ENCODE assay signal across 18 cellular contexts in genomic region chr20:62753626-62754025, GRCh38. TPM values are rescaled to one million over a fixed set of nuclear protein-coding genes. Genes with fewer than 3 reads are reported as not detected.
DNase-seq lines count a peak whose midpoint lies in the region; ATAC-seq and TF ChIP-seq lines count a peak whose summit lies in the region.
"Had no signal": no experiment of that assay in that cellular context is flagged by ENCODE, and none has a peak within 500 bp of the region (broad histone marks: within the 10 kb centered on the region; RNA-seq: fewer than 3 reads in every experiment).

No MANE protein-coding gene starts in this region.

- H3K4me2 ChIP-seq in neuronal stem cell (ENCODE audit: insufficient read depth, low read length, poor library complexity, severe bottlenecking) = no peak overlapping the region
- H3K4me2 ChIP-seq: GM23338 had no signal

- H3K4me3 ChIP-seq in left ventricle myocardium inferior (no peak overlapping the region), right cardiac atrium (ENCODE audit: low read length) (no peak overlapping the region), neuronal stem cell (ENCODE audit: low read length in 2 of 2) (no peak overlapping the region)
- H3K4me3 ChIP-seq: BLaER1, GM23338, SJCRH30 had no signal

- peaks cover 9% of the 10 kb centered on the region for H3K9me3 ChIP-seq in left ventricle myocardium inferior (replicated peaks)
- no peaks in the 10 kb centered on the region for H3K9me3 ChIP-seq in right cardiac atrium (ENCODE audit: control insufficient read depth, low read length)
- H3K9me3 ChIP-seq in neuronal stem cell (replicated peaks in 1 of 2; ENCODE audit: control insufficient read depth in 2 of 2, insufficient read depth in 1 of 2, low read depth in 1 of 2, low read length in 2 of 2) = peaks cover 0 to 2% of the 10 kb centered on the region in 2 donors
- H3K9me3 ChIP-seq: BLaER1 had no signal

- H3K9ac ChIP-seq in neuronal stem cell (ENCODE audit: low read depth, low read length, poor library complexity) = no peak overlapping the region
- H3K9ac ChIP-seq: BLaER1 had no signal

- peak overlapping the region; percentile 92 for H3K18ac ChIP-seq in neuronal stem cell (ENCODE audit: low read length)

- H3K23ac ChIP-seq in neuronal stem cell (ENCODE audit: low read depth, low read length, poor library complexity) = no peak overlapping the region

- intact Hi-C loops in left ventricle myocardium inferior (cut with micrococcal nuclease) = no loop called here
- intact Hi-C loops in left cardiac atrium (cut with DNase I) = no loop called here
- intact Hi-C loops in right cardiac atrium (cut with DNase I) = no loop called here

- peaks cover 85% of the 10 kb centered on the region for H3K27me3 ChIP-seq in left ventricle myocardium inferior (ENCODE audit: low read depth)
- no peaks in the 10 kb centered on the region for H3K27me3 ChIP-seq in right cardiac atrium (ENCODE audit: control insufficient read depth, insufficient read depth)
- peaks cover 0 to 21% (median 2%) of the 10 kb centered on the region in 3 experiments for H3K27me3 ChIP-seq in neuronal stem cell (ENCODE audit: control insufficient read depth in 3 of 3, insufficient read depth in 3 of 3, low read depth in 1 of 3, low read length in 3 of 3)
- H3K27me3 ChIP-seq: BLaER1 had no signal

- H3K4ac ChIP-seq in neuronal stem cell (ENCODE audit: low read length) = no peak overlapping the region

- H3K79me1 ChIP-seq in neuronal stem cell (ENCODE audit: low read depth, low read length) = no peaks in the 10 kb centered on the region

- H3K14ac ChIP-seq in neuronal stem cell (ENCODE audit: low read length) = peak overlapping the region; percentile 87

- H2BK12ac ChIP-seq in neuronal stem cell (ENCODE audit: low read length) = no peak overlapping the region

- no peak overlapping the region for H4K91ac ChIP-seq in neuronal stem cell (ENCODE audit: low read depth, low read length, poor library complexity)

- peak overlapping the region; percentile 77 for H2AK5ac ChIP-seq in neuronal stem cell (ENCODE audit: low read depth, low read length)

- DNase-seq in left ventricle myocardium inferior = peak; percentile 7
- no peak for DNase-seq in left cardiac atrium
- DNase-seq in right cardiac atrium = peak; percentile 3 to 46 (median 23)
- DNase-seq in neuronal stem cell (ENCODE audit: low spot score) = no peak
- DNase-seq in globus pallidus (ENCODE audit: low spot score) = no peak
- DNase-seq in medulla oblongata (ENCODE audit: extremely low spot score) = no peak
- DNase-seq in glomerular visceral epithelial cell (ENCODE audit: extremely low spot score) = no peak
- DNase-seq: CD8-positive, alpha-beta memory T cell; KG1; NCI-H1105 treated with DMSO at 0.1 percent for 48 hours; NCI-H187; NCI-H2227 treated with DMSO at 0.1 percent for 48 hours; NCI-H510A treated with DMSO at 0.1 percent for 48 hours; NCI-H774; OCI-M1; SJCRH30 had no signal

- H3K4me1 ChIP-seq in left ventricle myocardium inferior (no peaks in the 10 kb centered on the region), right cardiac atrium (ENCODE audit: control insufficient read depth, insufficient read depth, low read length) (no peaks in the 10 kb centered on the region), neuronal stem cell (ENCODE audit: control insufficient read depth in 2 of 2, insufficient read depth in 1 of 2, low read depth in 1 of 2, low read length in 2 of 2) (peaks cover 3 to 10% of the 10 kb centered on the region in 2 donors)
- H3K4me1 ChIP-seq: SJCRH30 had no signal

- H4K8ac ChIP-seq in neuronal stem cell (ENCODE audit: low read depth, low read length) = no peak overlapping the region

- ATAC-seq in left cardiac atrium = no peak
- no peak for ATAC-seq in right cardiac atrium

- H3K36me3 ChIP-seq in left ventricle myocardium inferior = no peaks in the 10 kb centered on the region
- no peaks in the 10 kb centered on the region for H3K36me3 ChIP-seq in neuronal stem cell (replicated peaks in 1 of 2; ENCODE audit: control insufficient read depth in 2 of 2, insufficient read depth in 2 of 2, low read length in 2 of 2)
- H3K36me3 ChIP-seq: SJCRH30 had no signal

- TF ChIP-seq CTCF in left ventricle myocardium inferior (IDR thresholded peaks at IDR 0.05; ENCODE audit: borderline replicate concordance) = no peak

- H2BK15ac ChIP-seq in neuronal stem cell (ENCODE audit: low read length) = peak overlapping the region; percentile 97

- WGBS in right cardiac atrium = 94% methylated on average over 11 of the region's 11 CpGs
- WGBS in neuronal stem cell (ENCODE audit: extremely low coverage in 2 of 2, insufficient read length in 2 of 2, insufficient replicate concordance in 1 of 2), 2 donors = no CpG with 5 or more reads among the region's 11 CpGs

- H3K27ac ChIP-seq in left ventricle myocardium inferior (replicated peaks) (no peak overlapping the region), right cardiac atrium (ENCODE audit: low read length) (no peak overlapping the region), neuronal stem cell (replicated peaks; ENCODE audit: low read length) (no peak overlapping the region)
- H3K27ac ChIP-seq: BLaER1, SJCRH30 had no signal

- H2AFZ ChIP-seq in neuronal stem cell (ENCODE audit: low read length) = no peak overlapping the region
- H2AFZ ChIP-seq: GM23338 had no signal

- no peak overlapping the region for H2BK5ac ChIP-seq in neuronal stem cell (ENCODE audit: low read length)

- no peak overlapping the region for H2BK120ac ChIP-seq in neuronal stem cell (ENCODE audit: low read depth, low read length)

RNA-seq across cellular contexts. Expression of gene MRGBP, which starts 42.6 kb away (rescaled TPM):
- total RNA-seq in left ventricle myocardium inferior = 9.8 TPM
- total RNA-seq in left cardiac atrium = 1 to 10 TPM; 8.9 TPM
- total RNA-seq in right cardiac atrium = 10 to 100 TPM in 1 of 4 donors, 1 to 10 TPM in 3; 8.3 to 10.9 (median 8.6) TPM
- 12.1 TPM for polyA plus RNA-seq in right cardiac atrium
- 15.5 TPM for polyA plus RNA-seq in neuronal stem cell (2013, experiment 1 of 2)
- polyA plus RNA-seq in neuronal stem cell (2013, experiment 2 of 2) = 15.6 TPM

RNA-seq across cellular contexts. Expression of gene NTSR1, which starts 45.0 kb away (rescaled TPM):
- total RNA-seq in left ventricle myocardium inferior (not detected), left cardiac atrium (not detected), right cardiac atrium (under 1 TPM in 1 of 4 donors, not detected in 3; 0.06 TPM)
- not detected for polyA plus RNA-seq in right cardiac atrium
- 0.28 TPM for polyA plus RNA-seq in neuronal stem cell (2013, experiment 1 of 2)
- polyA plus RNA-seq in neuronal stem cell (2013, experiment 2 of 2) = 0.21 TPM
- total RNA-seq: CD8-positive, alpha-beta memory T cell had no signal
- polyA plus RNA-seq: CD8-positive, alpha-beta memory T cell had no signal

RNA-seq across cellular contexts. Expression of gene OGFR, which starts 51.0 kb away (rescaled TPM):
- total RNA-seq in left ventricle myocardium inferior (19.2 TPM), left cardiac atrium (10 to 100 TPM; 23.3 to 23.6 TPM), right cardiac atrium (10 to 100 TPM; 21.0 to 29.6 (median 24.2) TPM)
- 26.6 TPM for polyA plus RNA-seq in right cardiac atrium
- 15.0 TPM for polyA plus RNA-seq in neuronal stem cell (2013, experiment 1 of 2)
- polyA plus RNA-seq in neuronal stem cell (2013, experiment 2 of 2) = 14.7 TPM

Comparison
In these comparisons a context has a peak if more than half of its experiments do, and no peak if none do; other contexts are left out.
1. DNase-seq: peak in left ventricle myocardium inferior (single experiment) and right cardiac atrium (3 of 3); none in left cardiac atrium (single experiment), neuronal stem cell (single experiment), globus pallidus (single experiment), medulla oblongata (single experiment) and glomerular visceral epithelial cell (single experiment).